8 cellular contexts compared by ENCODE assay signal in the genomic region with DNA sequence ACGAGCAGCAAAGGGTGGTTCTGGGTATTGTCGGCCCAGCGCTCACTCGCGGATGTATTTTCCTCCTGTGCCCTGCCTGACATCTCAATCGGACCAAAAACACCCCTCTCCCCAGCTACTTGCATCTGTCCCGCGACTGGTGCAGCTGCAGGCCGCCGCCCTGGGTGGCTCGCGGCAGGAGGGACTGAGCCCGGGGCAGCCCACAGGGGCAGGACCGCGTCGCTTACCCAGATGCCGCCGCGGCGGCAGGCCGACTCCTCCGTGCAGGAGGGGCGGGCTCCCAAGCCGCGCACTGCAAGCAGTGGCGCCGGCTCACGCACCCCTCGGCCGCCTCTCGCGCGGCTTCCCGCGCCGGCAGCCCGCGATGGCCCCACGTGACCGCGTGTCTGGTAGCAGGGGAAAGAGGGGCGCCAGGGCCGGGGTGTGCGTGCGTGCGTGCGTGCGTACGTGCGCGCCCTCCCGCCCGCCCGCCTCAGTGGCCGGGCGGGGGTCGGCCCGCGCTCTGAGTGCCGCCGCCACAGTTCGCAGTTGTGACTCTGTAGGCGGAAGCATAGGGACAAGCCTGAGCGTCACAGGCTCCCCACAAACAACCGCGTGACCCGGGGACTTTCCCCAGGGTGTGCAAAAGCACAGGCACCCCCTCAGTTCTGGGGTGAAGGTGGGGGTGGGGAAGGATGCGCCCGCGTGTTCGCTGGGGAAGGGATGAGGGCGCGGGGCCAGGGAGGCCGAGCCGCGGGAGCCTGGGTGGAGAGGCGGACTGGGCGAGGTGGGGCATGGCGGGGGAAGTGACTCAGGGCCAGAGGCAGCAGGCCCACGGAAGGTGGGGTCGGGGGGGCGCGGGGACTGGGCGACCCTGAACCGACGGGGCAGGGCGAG. TPM values are rescaled to one million over a fixed set of nuclear protein-coding genes. Genes with fewer than 3 reads are reported as not detected.
DNase-seq lines count a peak whose midpoint lies in the region; ATAC-seq and TF ChIP-seq lines count a peak whose summit lies in the region.

Gene ZBTB25 (minus strand): TSS at position 405 of the 876 bp plus-strand sequence. CDS start 13,305 bp downstream, outside the sequence.

- H3K9me3 ChIP-seq in PC-9 (ENCODE audit: insufficient read depth, low read depth) = no peaks in the 10 kb centered on the region
- H3K9me3 ChIP-seq in esophagus (ENCODE audit: control insufficient read depth in 2 of 2, insufficient read depth in 1 of 2, low read depth in 1 of 2, low read length in 1 of 2) = no peaks in the 10 kb centered on the region
- H3K9me3 ChIP-seq in muscle layer of colon (ENCODE audit: low read length) = no peaks in the 10 kb centered on the region

- H3K27ac Mint-ChIP-seq in IgD-negative memory B cell = peak within 1 kb of the TSS; percentile 98 to 100 (median 100)

- peaks cover 0 to 2% (median 0%) of the 10 kb centered on the region in 3 donors for H3K9me3 Mint-ChIP-seq in IgD-negative memory B cell

- H3K9ac ChIP-seq in muscle layer of colon (ENCODE audit: low read length) = peak within 1 kb of the TSS; percentile 94

- intact Hi-C loops in PC-9 (cut with micrococcal nuclease; ENCODE audit: unreplicated experiment) = loop anchor here (1.0 to 10.0 kb wide), 7 partner anchors 37 to 469 kb away; partner anchors contain the start of genes CHURC1, HSPA2, PLEKHG3 and RAB15

- BruUV-seq in PC-9 (replicated peaks; lab: Mats Ljungman, UMichigan) = no TSS peak

- peak within 1 kb of the TSS; percentile 93 for H2AFZ ChIP-seq in PC-9

- H3K4me1 ChIP-seq in PC-9 (replicated peaks; ENCODE audit: insufficient read depth) (peaks cover 55% of the 10 kb centered on the region), esophagus (ENCODE audit: control insufficient read depth in 2 of 2, insufficient read depth in 2 of 2, low read length in 1 of 2) (no peaks in the 10 kb centered on the region), muscle layer of colon (ENCODE audit: insufficient read depth, low read length) (peaks cover 49% of the 10 kb centered on the region)

- H3K4me1 Mint-ChIP-seq in IgD-negative memory B cell = peaks cover 53 to 57% (median 53%) of the 10 kb centered on the region in 3 donors

- H3K27me3 ChIP-seq in PC-9 (ENCODE audit: insufficient read depth, low read depth) = no peaks in the 10 kb centered on the region
- no peaks in the 10 kb centered on the region for H3K27me3 ChIP-seq in esophagus (ENCODE audit: control insufficient read depth in 1 of 2, insufficient read depth in 2 of 2, low read length in 2 of 2)
- H3K27me3 ChIP-seq in muscle layer of colon (ENCODE audit: control insufficient read depth in 1 of 2, insufficient read depth in 2 of 2, low read length in 2 of 2) = no peaks in the 10 kb centered on the region

- peaks cover 85% of the 10 kb centered on the region for H3K79me2 ChIP-seq in PC-9 (ENCODE audit: low read depth)

- H3K36me3 ChIP-seq in PC-9 (ENCODE audit: low read depth) (0 out of 2 replicates have a peak, but pooled peaks cover 8% of the 10 kb centered on the region), esophagus (ENCODE audit: control insufficient read depth in 2 of 2, insufficient read depth in 2 of 2, low read length in 1 of 2) (no peaks in the 10 kb centered on the region), muscle layer of colon (ENCODE audit: insufficient read depth, low read length) (no peaks in the 10 kb centered on the region)

- H3K27ac ChIP-seq in PC-9 (peak within 1 kb of the TSS; percentile 93), esophagus (ENCODE audit: low read depth in 2 of 2, low read length in 1 of 2) (peak within 1 kb of the TSS; percentile 98 to 99), muscle layer of colon (ENCODE audit: low read depth, low read length) (peak within 1 kb of the TSS; percentile 100)

- POLR2A ChIA-PET in PC-9 (lab: Charles Lee; ENCODE audit: unreplicated experiment) = interaction anchor here (0.5 to 0.7 kb wide), 4 partner anchors 33 to 125 kb away, joined by 3 to 8 read pairs (median 5); no protein-coding TSS in a partner anchor

- H3F3A ChIP-seq in PC-9 (ENCODE audit: insufficient read depth, low read depth) = peaks cover 45% of the 10 kb centered on the region

- H3K27me3 Mint-ChIP-seq in IgD-negative memory B cell = no peaks in the 10 kb centered on the region

- H3K4me3 ChIP-seq in PC-9 (peak within 1 kb of the TSS; percentile 61), esophagus (ENCODE audit: low read depth in 1 of 2, low read length in 2 of 2) (peak within 1 kb of the TSS; percentile 80 to 87), muscle layer of colon (ENCODE audit: low read depth in 1 of 2, low read length in 2 of 2) (peak within 1 kb of the TSS; percentile 79 to 97)

- CTCF ChIA-PET in PC-9 (lab: Charles Lee) = interaction anchor here (0.6 to 0.7 kb wide), 3 partner anchors 9 to 778 kb away, joined by 5 to 8 read pairs (median 6); no protein-coding TSS in a partner anchor

- H4K20me1 ChIP-seq in PC-9 (ENCODE audit: insufficient read depth) = peaks cover 24% of the 10 kb centered on the region

- peak; percentile 51 for ATAC-seq in GM21576 (IDR thresholded peaks at IDR 0.05; ENCODE audit: unreplicated experiment)

- no peak for TF ChIP-seq CTCF in PC-9 (conservative IDR thresholded peaks at IDR 0.05)

- DNase-seq in DMS153 (lab: John Stamatoyannopoulos, UW) (peak; percentile 88), PC-9 (peak; percentile 85 to 94)
- peak; percentile 95 for DNase-seq in activated T-cell treated with anti-CD3 and anti-CD28 coated beads, Interleukin-2, amount 50 U/mL, for 1 hour
- DNase-seq in stimulated activated CD8-positive, alpha-beta memory T cell treated with anti-CD3 and anti-CD28 coated beads, Interleukin-7, amount 100 ng/mL, for 1 hour (ENCODE audit: low read depth in 2 of 2) = peak; percentile 88 to 90

- peak within 1 kb of the TSS; percentile 82 for H3K4me2 ChIP-seq in PC-9

- H3K36me3 Mint-ChIP-seq in IgD-negative memory B cell = no peaks in the 10 kb centered on the region

- WGBS in esophagus, 2 donors = 0 to 1% methylated on average over 74 to 87 of the region's 87 CpGs

- H3K9me2 ChIP-seq in PC-9 (ENCODE audit: insufficient read depth) = no peaks in the 10 kb centered on the region

- peak within 1 kb of the TSS; percentile 96 to 100 (median 98) for H3K4me3 Mint-ChIP-seq in IgD-negative memory B cell

RNA-seq across cellular contexts. Expression of gene ZBTB25, which starts in this region (rescaled TPM):
- polyA plus RNA-seq in IgD-negative memory B cell = 19.4 TPM
- total RNA-seq in PC-9 (2021) = 18.6 and 22.9 TPM in 2 replicates
- 1 to 10 TPM; 1.7 to 2.7 TPM for polyA plus RNA-seq in esophagus

Comparison
In these comparisons a context has a peak if more than half of its experiments do, and no peak if none do; other contexts are left out.
1. Peak in every context shown above with its lines: DNase-seq, ATAC-seq, H3K4me3 ChIP-seq and H3K27ac ChIP-seq.